16 cellular contexts compared by ENCODE assay signal in the genomic region with DNA sequence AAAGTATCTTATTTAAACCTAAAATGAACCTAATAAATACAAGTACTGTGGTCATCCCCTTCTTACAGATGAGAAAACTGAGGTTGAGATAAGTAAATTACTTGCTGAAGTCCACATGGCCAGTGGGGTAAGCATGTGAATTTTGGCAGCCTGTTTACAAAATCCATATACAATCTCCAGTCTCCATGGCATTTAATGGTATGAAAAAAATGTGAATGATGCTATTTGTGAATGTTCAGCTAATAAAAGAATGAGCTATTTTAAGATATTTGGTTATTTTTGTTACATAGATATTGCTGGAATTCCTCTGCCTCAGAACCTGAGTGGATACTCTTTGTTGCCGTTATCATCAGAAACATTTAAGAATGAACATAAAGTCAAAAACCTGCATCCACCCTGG. TPM values are rescaled to one million over a fixed set of nuclear protein-coding genes. Genes with fewer than 3 reads are reported as not detected.
"Had no signal": no experiment of that assay in that cellular context is flagged by ENCODE, and none has a peak within 500 bp of the region (broad histone marks: within the 10 kb centered on the region; RNA-seq: fewer than 3 reads in every experiment).

No MANE protein-coding gene starts in this region.

- H3K4me1 ChIP-seq: foreskin keratinocyte, transverse colon, vagina had no signal

- H3K9me3 ChIP-seq: transverse colon, vagina had no signal

- DNase-seq: activated naive CD4-positive, alpha-beta T cell; activated naive CD8-positive, alpha-beta T cell treated with anti-CD3 and anti-CD28 coated beads, Interleukin-2, amount 10 ng/mL, durations not matched to agents 7 days and 5 days; activated T-cell treated with anti-CD3 and anti-CD28 coated beads for 4 hours; aorta; foreskin keratinocyte; immature natural killer cell; mesendoderm; nucleus accumbens; right cardiac atrium; small intestine; stimulated activated naive CD8-positive, alpha-beta T cell treated with anti-CD3 and anti-CD28 coated beads, Interleukin-15, Interleukin-2, amounts not matched to agents 100 U/mL and 50 U/mL, for 24 hours; transverse colon had no signal

- ATAC-seq: activated CD4-positive, CD25-positive, alpha-beta regulatory T cell treated with anti-CD3 and anti-CD28 coated beads, Interleukin-2, amount 50 U/mL, for 24 hours; foreskin keratinocyte; right cardiac atrium; stimulated activated naive CD8-positive, alpha-beta T cell treated with anti-CD3 and anti-CD28 coated beads, Interleukin-15, Interleukin-2, amounts not matched to agents 100 U/mL and 50 U/mL, for 24 hours had no signal

- H3K36me3 ChIP-seq: cardiac muscle cell, transverse colon had no signal

- H3K27me3 ChIP-seq: cardiac muscle cell, foreskin keratinocyte, transverse colon, vagina had no signal

- H3K27ac ChIP-seq: cardiac muscle cell, foreskin keratinocyte, transverse colon, vagina had no signal

- H3K4me3 ChIP-seq: cardiac muscle cell, transverse colon, vagina had no signal

RNA-seq across cellular contexts. Expression of a gene that starts 19.3 kb away (rescaled TPM):
- total RNA-seq: foreskin keratinocyte, progenitor cell of endocrine pancreas had no signal
- polyA plus RNA-seq: aorta had no signal
